In genomic region chr3:75192065-75192658, GRCh38 we compare ENCODE assay signal across 8 cellular contexts.
DNase-seq lines count a peak whose midpoint lies in the region; ATAC-seq, FAIRE-seq and TF ChIP-seq lines count a peak whose summit lies in the region.

No MANE protein-coding gene starts in this region.

- H3K36me3 ChIP-seq in SJSA1 (no peaks in the 10 kb centered on the region), adipocyte (ENCODE audit: control insufficient read depth, insufficient read depth, low read length, severe bottlenecking) (no peaks in the 10 kb centered on the region), kidney (ENCODE audit: control insufficient read depth in 1 of 2, insufficient read depth in 2 of 2, low read length in 2 of 2) (no peaks in the 10 kb centered on the region)

- H3K4me1 ChIP-seq in SJSA1 (replicated peaks) = no peaks in the 10 kb centered on the region
- no peaks in the 10 kb centered on the region for H3K4me1 ChIP-seq in adipocyte (ENCODE audit: control insufficient read depth, insufficient read depth, low read length)
- no peaks in the 10 kb centered on the region for H3K4me1 ChIP-seq in kidney (ENCODE audit: control insufficient read depth in 1 of 2, insufficient read depth in 1 of 2, low read depth in 1 of 2, low read length in 2 of 2)

- peak; percentile 66 for TF ChIP-seq CTCF in kidney (IDR thresholded peaks at IDR 0.05; ENCODE audit: borderline replicate concordance, extremely low read depth, insufficient read depth)

- ATAC-seq in GM18498 (IDR thresholded peaks at IDR 0.05; ENCODE audit: unreplicated experiment) = peak; percentile 73
- ATAC-seq in HG03354 (IDR thresholded peaks at IDR 0.05; ENCODE audit: poor library complexity, severe bottlenecking, unreplicated experiment) = peak; percentile 88

- no peak overlapping the region for H3K9ac ChIP-seq in adipocyte (ENCODE audit: low read length)
- H3K9ac ChIP-seq in kidney (ENCODE audit: low read length in 2 of 2) = no peak overlapping the region

- H3K27me3 ChIP-seq in SJSA1 (replicated peaks) (no peaks in the 10 kb centered on the region), adipocyte (replicated peaks; ENCODE audit: control insufficient read depth, insufficient read depth, low read length) (peaks cover 29% of the 10 kb centered on the region)

- H3K9me3 ChIP-seq in SJSA1 (replicated peaks) (no peaks in the 10 kb centered on the region), adipocyte (ENCODE audit: control insufficient read depth, low read length) (peaks cover 2% of the 10 kb centered on the region), kidney (ENCODE audit: control insufficient read depth in 1 of 2, low read length in 2 of 2) (no peaks in the 10 kb centered on the region)

- intact Hi-C loops in kidney (cut with DNase I) = no loop called here

- DNase-seq in AG20443 (ENCODE audit: low spot score) (peak; percentile 58), SJSA1 (ENCODE audit: low read depth in 1 of 2, low spot score in 2 of 2) (peak; percentile 15 to 36), adipocyte (ENCODE audit: low read depth) (peak; percentile 70), kidney (no peak), GM19240 (ENCODE audit: insufficient read length, low spot score) (no peak)
- DNase-seq in stimulated activated CD8-positive, alpha-beta memory T cell treated with anti-CD3 and anti-CD28 coated beads, Interleukin-15, amount 100 ng/mL, for 1 hour (ENCODE audit: low read depth) = peak; percentile 32

- H3K27ac ChIP-seq in SJSA1 (no peak overlapping the region), kidney (ENCODE audit: low read depth in 2 of 2, low read length in 2 of 2) (no peak overlapping the region)

- FAIRE-seq in kidney (lab: Jason Lieb, UNC) = no peak

- H3K4me3 ChIP-seq in SJSA1 = no peak overlapping the region
- no peak overlapping the region for H3K4me3 ChIP-seq in adipocyte (ENCODE audit: low read length)
- no peak overlapping the region for H3K4me3 ChIP-seq in kidney (ENCODE audit: low read length in 2 of 2)

Comparison
In these comparisons a context has a peak if more than half of its experiments do, and no peak if none do; other contexts are left out.
1. DNase-seq: peak in AG20443 (single experiment), SJSA1 (2 of 2), adipocyte (single experiment) and stimulated activated CD8-positive, alpha-beta memory T cell treated with anti-CD3 and anti-CD28 coated beads, Interleukin-15, amount 100 ng/mL, for 1 hour (single experiment); none in kidney (single experiment) and GM19240 (single experiment).